33 cellular contexts compared by ENCODE assay signal in genomic region chr20:34195355-34195754, GRCh38. TPM values are rescaled to one million over a fixed set of nuclear protein-coding genes. Genes with fewer than 3 reads are reported as not detected.
DNase-seq lines count a peak whose midpoint lies in the region; ATAC-seq and TF ChIP-seq lines count a peak whose summit lies in the region.
"Had no signal": no experiment of that assay in that cellular context is flagged by ENCODE, and none has a peak within 500 bp of the region (broad histone marks: within the 10 kb centered on the region; RNA-seq: fewer than 3 reads in every experiment).

No MANE protein-coding gene starts in this region.

- no peak overlapping the region for H4K8ac ChIP-seq in H9 (replicated peaks; ENCODE audit: insufficient read length, low read depth, low read length)

- no peak overlapping the region for H3K14ac ChIP-seq in H9 (ENCODE audit: insufficient read depth, low read length)

- H4K91ac ChIP-seq in H9 (ENCODE audit: insufficient read length, low read depth, low read length): no peak overlapping the region

- H3K4me2 ChIP-seq in hepatocyte (peak overlapping the region; percentile 66), H9 (ENCODE audit: insufficient read depth, insufficient read length, low read length) (no peak overlapping the region)

- no peak overlapping the region for H3K23ac ChIP-seq in H9 (ENCODE audit: insufficient read length, low read depth, low read length)

- H3K79me2 ChIP-seq in hepatocyte: no peaks in the 10 kb centered on the region
- no peaks in the 10 kb centered on the region for H3K79me2 ChIP-seq in H9 (ENCODE audit: insufficient read depth, low read length)

- H2BK20ac ChIP-seq in H9 (ENCODE audit: low read depth, low read length, poor library complexity, severe bottlenecking): no peak overlapping the region

- no peaks in the 10 kb centered on the region for H3K9me3 ChIP-seq in cardiac muscle cell (ENCODE audit: low read depth)
- H3K9me3 ChIP-seq in right cardiac atrium (ENCODE audit: control insufficient read depth, low read length): no peaks in the 10 kb centered on the region
- no peaks in the 10 kb centered on the region for H3K9me3 ChIP-seq in hepatocyte (ENCODE audit: low read depth)
- H3K9me3 ChIP-seq in esophagus muscularis mucosa: no peaks in the 10 kb centered on the region
- H3K9me3 ChIP-seq in H9 (ENCODE audit: control insufficient read depth, low read depth, low read length): no peaks in the 10 kb centered on the region
- H3K9me3 ChIP-seq: gastroesophageal sphincter, HAP-1, right atrium auricular region, spleen, stomach, uterus had no signal

- no peaks in the 10 kb centered on the region for H3K9me2 ChIP-seq in hepatocyte (replicated peaks; ENCODE audit: insufficient read depth)

- H3T11ph ChIP-seq in H9 (ENCODE audit: low read length): no peak overlapping the region

- H3K4me1 Mint-ChIP-seq in H9: peaks cover 16 to 24% of the 10 kb centered on the region in 2 experiments
- H3K4me1 Mint-ChIP-seq: immature natural killer cell had no signal

- DNase-seq in cardiac muscle cell (ENCODE audit: low read depth in 1 of 2, low spot score in 1 of 2) (no peak), right cardiac atrium (no peak), NCI-H69 (lab: John Stamatoyannopoulos, UW) (peak; percentile 96), hepatocyte (ENCODE audit: low spot score) (no peak), esophagus muscularis mucosa (ENCODE audit: extremely low spot score) (no peak), H9 (no peak)
- DNase-seq: activated CD4-positive, alpha-beta T cell treated with anti-CD3 and anti-CD28 coated beads for 48 hours; activated CD8-positive, alpha-beta memory T cell treated with anti-CD3 and anti-CD28 coated beads for 24 hours; activated naive CD4-positive, alpha-beta T cell treated with anti-CD3 and anti-CD28 coated beads, Interleukin-2, amount 50 U/mL, for 16 hours; activated T-cell treated with anti-CD3 and anti-CD28 coated beads for 4 hours; amniotic stem cell; CD4-positive, alpha-beta memory T cell; hypothalamus; immature natural killer cell; Kasumi-1; left colon; MV-4-11; NCI-H1694 treated with DMSO at 0.1 percent for 48 hours; NCI-H2171; NCI-H510A treated with DMSO at 0.1 percent for 48 hours; SIG-M5; spleen; stimulated activated CD4-positive, alpha-beta T cell treated with anti-CD3 and anti-CD28 coated beads, Interleukin-2, amount 100 ng/mL, for 24 hours; stomach; SW 1271; uterus had no signal

- TF ChIP-seq CTCF in cardiac muscle cell (IDR thresholded peaks at IDR 0.05; ENCODE audit: low read depth, low read length): no peak
- no peak for TF ChIP-seq CTCF in hepatocyte (IDR thresholded peaks at IDR 0.05; ENCODE audit: poor library complexity)
- no peak for TF ChIP-seq CTCF in esophagus muscularis mucosa (IDR thresholded peaks at IDR 0.05)
- TF ChIP-seq CTCF in H9 (conservative IDR thresholded peaks at IDR 0.05): no peak

- TF ChIP-seq EP300 in esophagus muscularis mucosa (IDR thresholded peaks at IDR 0.05): no peak

- H2BK12ac ChIP-seq in H9 (ENCODE audit: insufficient read length, low read depth, low read length): no peak overlapping the region

- no peaks in the 10 kb centered on the region for H3K36me3 Mint-ChIP-seq in H9 (ENCODE audit: insufficient read depth in 1 of 3, low read depth in 3 of 3)
- H3K36me3 Mint-ChIP-seq: brain; CD4-positive, alpha-beta memory T cell; immature natural killer cell had no signal

- no peak overlapping the region for H3K4me3 Mint-ChIP-seq in H9
- H3K4me3 Mint-ChIP-seq: immature natural killer cell had no signal

- H4K5ac ChIP-seq in H9 (ENCODE audit: insufficient read length, low read depth, low read length): no peak overlapping the region

- H2BK120ac ChIP-seq in H9 (ENCODE audit: low read depth, low read length, poor library complexity, severe bottlenecking): no peak overlapping the region

- H3K27ac ChIP-seq in cardiac muscle cell (peak overlapping the region; percentile 10), right cardiac atrium (ENCODE audit: low read length) (no peak overlapping the region), hepatocyte (no peak overlapping the region), esophagus muscularis mucosa (replicated peaks in 1 of 4) (no peak overlapping the region), H9 (ENCODE audit: insufficient read length, low read depth, low read length) (no peak overlapping the region)
- H3K27ac ChIP-seq: gastroesophageal sphincter, right atrium auricular region, spleen, stomach, uterus had no signal

- H3K4me3 ChIP-seq in cardiac muscle cell (no peak overlapping the region), right cardiac atrium (ENCODE audit: low read length) (no peak overlapping the region), hepatocyte (no peak overlapping the region), esophagus muscularis mucosa (no peak overlapping the region)
- H3K4me3 ChIP-seq: gastroesophageal sphincter, HAP-1, right atrium auricular region, spleen, stomach, uterus had no signal

- H3K4me1 ChIP-seq in cardiac muscle cell (ENCODE audit: low read depth) (peaks cover 30% of the 10 kb centered on the region), right cardiac atrium (ENCODE audit: control insufficient read depth, insufficient read depth, low read length) (no peaks in the 10 kb centered on the region), hepatocyte (ENCODE audit: insufficient read depth) (no peaks in the 10 kb centered on the region), esophagus muscularis mucosa (peaks cover 0 to 6% (median 5%) of the 10 kb centered on the region in 4 donors), H9 (ENCODE audit: insufficient read depth, low read length) (no peaks in the 10 kb centered on the region)
- H3K4me1 ChIP-seq: HAP-1, right atrium auricular region, spleen, uterus had no signal

- no peaks in the 10 kb centered on the region for H3K23me2 ChIP-seq in H9 (ENCODE audit: insufficient read length, low read depth, low read length, poor library complexity, severe bottlenecking)

- H3K79me1 ChIP-seq in H9 (ENCODE audit: insufficient read depth, low read depth, low read length, poor library complexity, severe bottlenecking): no peaks in the 10 kb centered on the region

- no peak overlapping the region for H3K9ac ChIP-seq in H9 (ENCODE audit: extremely low read depth, insufficient read length, low read length)

- no peak overlapping the region for H3K4ac ChIP-seq in H9 (ENCODE audit: low read depth, low read length)

- H2AK5ac ChIP-seq in H9 (ENCODE audit: insufficient read length, low read length): no peak overlapping the region

- ATAC-seq in right cardiac atrium: no peak
- ATAC-seq in HG02678 (IDR thresholded peaks at IDR 0.05; ENCODE audit: unreplicated experiment): no peak
- ATAC-seq in HG03571 (IDR thresholded peaks at IDR 0.05; ENCODE audit: unreplicated experiment): no peak
- ATAC-seq: gastroesophageal sphincter, left colon had no signal

- no peak overlapping the region for H3K18ac ChIP-seq in H9 (ENCODE audit: insufficient read length, low read depth, low read length)

- H4K20me1 ChIP-seq in hepatocyte (ENCODE audit: insufficient read depth, poor library complexity, severe bottlenecking) (no peaks in the 10 kb centered on the region), H9 (ENCODE audit: control insufficient read depth, insufficient read depth, insufficient read length) (no peaks in the 10 kb centered on the region)

- no peak overlapping the region for H2BK15ac ChIP-seq in H9 (ENCODE audit: low read depth, low read length)

- TF ChIP-seq POLR2A in esophagus muscularis mucosa (IDR thresholded peaks at IDR 0.05; ENCODE audit: low read depth): no peak

- peak overlapping the region in 1 of 3 experiments; percentile 16; a peak in 1 of 7 replicates for H3K27ac Mint-ChIP-seq in H9
- H3K27ac Mint-ChIP-seq: activated T-helper 2 cell treated with anti-CD3 and anti-CD28 coated beads, Interferon-gamma antibody, Interleukin-2, Interleukin-4, amounts not matched to agents 10 μg/mL and 5 μg/mL and 100 μg/mL, durations not matched to agents 14 hours and 24 hours and 36 hours; CD4-positive, alpha-beta memory T cell; immature natural killer cell had no signal

- no peaks in the 10 kb centered on the region for H3K27me3 ChIP-seq in cardiac muscle cell
- H3K27me3 ChIP-seq in right cardiac atrium (ENCODE audit: control insufficient read depth, insufficient read depth): no peaks in the 10 kb centered on the region
- H3K27me3 ChIP-seq in hepatocyte: no peaks in the 10 kb centered on the region
- H3K27me3 ChIP-seq in esophagus muscularis mucosa: peaks cover 0 to 4% (median 0%) of the 10 kb centered on the region in 4 donors
- no peaks in the 10 kb centered on the region for H3K27me3 ChIP-seq in H9 (ENCODE audit: insufficient read depth, low read length)
- H3K27me3 ChIP-seq: gastroesophageal sphincter, right atrium auricular region, uterus had no signal

- no peak overlapping the region for H2BK5ac ChIP-seq in H9 (ENCODE audit: insufficient read length, low read length)

- no peak overlapping the region for H3K56ac ChIP-seq in H9 (ENCODE audit: insufficient read length, low read depth, low read length)

- WGBS in right cardiac atrium: 73% methylated on average over 3 of the region's 3 CpGs
- 59% methylated on average over 3 of the region's 3 CpGs for WGBS in hepatocyte (ENCODE audit: low lambda C conversion rate, missing lambda C conversion rate)
- WGBS in esophagus muscularis mucosa: 69% methylated on average over 3 of the region's 3 CpGs
- WGBS in H9 (ENCODE audit: extremely low coverage, insufficient read length, low lambda C conversion rate): no CpG with 5 or more reads among the region's 3 CpGs

- no peaks in the 10 kb centered on the region for H3K36me3 ChIP-seq in cardiac muscle cell
- H3K36me3 ChIP-seq in hepatocyte (replicated peaks; ENCODE audit: insufficient read depth, low read depth): no peaks in the 10 kb centered on the region
- no peaks in the 10 kb centered on the region for H3K36me3 ChIP-seq in esophagus muscularis mucosa
- H3K36me3 ChIP-seq: gastroesophageal sphincter, HAP-1, right atrium auricular region, spleen, stomach, uterus had no signal

- no peaks in the 10 kb centered on the region; the same call in 1 of the 2 replicates for H3K27me3 Mint-ChIP-seq in H9 (ENCODE audit: low read depth)

- intact Hi-C loops in right cardiac atrium (cut with DNase I): no loop called here
- intact Hi-C loops in esophagus muscularis mucosa (cut with DNase I): no loop called here

- no peaks in the 10 kb centered on the region for H3K9me3 Mint-ChIP-seq in H9
- H3K9me3 Mint-ChIP-seq: activated T-helper 2 cell treated with anti-CD3 and anti-CD28 coated beads, Interferon-gamma antibody, Interleukin-2, Interleukin-4, amounts not matched to agents 10 μg/mL and 5 μg/mL and 100 μg/mL, durations not matched to agents 14 hours and 24 hours and 36 hours; brain; CD4-positive, alpha-beta memory T cell; immature natural killer cell had no signal

- H2AFZ ChIP-seq in hepatocyte (no peak overlapping the region), H9 (ENCODE audit: low read length) (no peak overlapping the region)

RNA-seq across cellular contexts. Expression of gene ASIP, which starts 45.9 kb away (rescaled TPM):
- total RNA-seq in cardiac muscle cell: not detected in 2 replicates
- polyA plus RNA-seq in cardiac muscle cell: 0.67 and 1.1 TPM in 2 replicates
- 1 to 10 TPM in 3 of 4 donors, under 1 TPM in 1; 0.67 to 3.3 (median 2.7) TPM for total RNA-seq in right cardiac atrium
- polyA plus RNA-seq in right cardiac atrium: 8.0 TPM
- total RNA-seq in hepatocyte: not detected in 2 replicates
- polyA plus RNA-seq in hepatocyte: 2.3 and 3.3 TPM in 2 replicates
- total RNA-seq in esophagus muscularis mucosa: not detected
- total RNA-seq in H9 (2021): not detected in 2 replicates
- total RNA-seq: activated T-helper 2 cell treated with anti-CD3 and anti-CD28 coated beads, Interferon-gamma antibody, Interleukin-2, Interleukin-4, amounts not matched to agents 10 μg/mL and 5 μg/mL and 100 μg/mL, durations not matched to agents 14 hours and 24 hours and 36 hours; CD4-positive, alpha-beta memory T cell; left colon; spleen; stomach; uterus had no signal
- polyA plus RNA-seq: CD4-positive, alpha-beta memory T cell had no signal
